In the genomic region with DNA sequence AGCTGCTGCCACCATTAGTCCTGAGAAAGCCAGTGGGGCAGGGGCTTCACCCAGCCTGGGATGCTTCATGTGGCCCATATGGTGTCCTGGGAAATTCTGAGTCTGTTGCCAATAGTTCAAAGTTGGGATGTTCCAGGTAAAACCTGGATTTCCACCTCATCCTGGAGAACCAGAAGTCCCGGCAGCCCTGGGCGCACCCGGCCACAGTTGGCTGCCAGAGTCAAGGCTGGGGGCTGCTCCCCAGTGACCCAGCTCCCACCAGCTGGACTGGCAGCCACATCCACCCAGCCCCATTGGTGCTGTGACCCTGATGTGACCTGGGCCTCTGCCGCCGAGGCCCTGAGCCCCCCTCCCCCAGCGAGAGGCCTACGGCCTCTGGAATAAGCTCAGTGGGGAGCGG, we compare ENCODE assay signal across 7 cellular contexts.
DNase-seq lines count a peak whose midpoint lies in the region; ATAC-seq, FAIRE-seq and TF ChIP-seq lines count a peak whose summit lies in the region.
"Not testable (repeated sequence)": the region's sequence is repeated elsewhere in the genome, so short reads cannot be mapped to it uniquely, and the experiment has no call there.

No MANE protein-coding gene starts in this region.

- H3K9me3 ChIP-seq in endodermal cell (ENCODE audit: control insufficient read depth, low read length); kidney (ENCODE audit: control insufficient read depth in 1 of 2, low read length in 2 of 2); upper lobe of left lung: not testable (repeated sequence)

- intact Hi-C loops in kidney (cut with DNase I); posterior vena cava (cut with DNase I): not testable (repeated sequence)

- H3K4me3 Mint-ChIP-seq in endodermal cell = not testable (repeated sequence)

- TF ChIP-seq POLR2A in upper lobe of left lung (IDR thresholded peaks at IDR 0.05) = not testable (repeated sequence)

- H3K4me3 ChIP-seq in endodermal cell (ENCODE audit: low read length); kidney (ENCODE audit: low read length in 2 of 2); upper lobe of left lung: not testable (repeated sequence)

- 90 to 95% methylated on average over 2 to 3 of the region's 8 CpGs for WGBS in endodermal cell (ENCODE audit: insufficient coverage in 1 of 2, insufficient read length in 1 of 2), 2 experiments
- WGBS in upper lobe of left lung, 2 donors = 100% methylated on average over 1 of the region's 8 CpGs; no CpG with 5 or more reads in 1 of the 2 donors

- H3K36me3 ChIP-seq in endodermal cell (ENCODE audit: control insufficient read depth, insufficient read depth, low read length); kidney (ENCODE audit: control insufficient read depth in 1 of 2, insufficient read depth in 2 of 2, low read length in 2 of 2); upper lobe of left lung: not testable (repeated sequence)

- not testable (repeated sequence) for H3K27me3 Mint-ChIP-seq in endodermal cell (ENCODE audit: insufficient read depth)

- H3K36me3 Mint-ChIP-seq in endodermal cell (ENCODE audit: low read depth) = not testable (repeated sequence)

- not testable (repeated sequence) for H3K4me1 Mint-ChIP-seq in endodermal cell

- TF ChIP-seq EP300 in upper lobe of left lung (IDR thresholded peaks at IDR 0.05) = not testable (repeated sequence)

- H3K9ac ChIP-seq in endodermal cell (ENCODE audit: extremely low read depth, low read length, poor library complexity, severe bottlenecking); kidney (ENCODE audit: low read length in 2 of 2): not testable (repeated sequence)

- not testable (repeated sequence) for ATAC-seq in upper lobe of left lung (ENCODE audit: low FRiP score in 2 of 2)

- H3K27me3 ChIP-seq in endodermal cell (ENCODE audit: control insufficient read depth, insufficient read depth, low read length, poor library complexity, severe bottlenecking); upper lobe of left lung: not testable (repeated sequence)

- TF ChIP-seq CTCF in endodermal cell (conservative IDR thresholded peaks at IDR 0.05); kidney (IDR thresholded peaks at IDR 0.05; ENCODE audit: borderline replicate concordance, extremely low read depth, insufficient read depth); upper lobe of left lung (IDR thresholded peaks at IDR 0.05): not testable (repeated sequence)

- H3K9me3 Mint-ChIP-seq in endodermal cell = not testable (repeated sequence)

- not testable (repeated sequence) for H3K27ac Mint-ChIP-seq in endodermal cell

- not testable (repeated sequence) for H3K27ac ChIP-seq in endodermal cell (ENCODE audit: low read depth, low read length); kidney (ENCODE audit: low read depth in 2 of 2, low read length in 2 of 2); upper lobe of left lung

- FAIRE-seq in kidney (lab: Jason Lieb, UNC) = not testable (repeated sequence)

- peak; percentile 12 for DNase-seq in activated CD8-positive, alpha-beta memory T cell treated with anti-CD3 and anti-CD28 coated beads, Interleukin-2, amount 50 U/mL, for 48 hours
- DNase-seq in endodermal cell = peak; percentile 24
- DNase-seq in kidney = peak; percentile 41
- DNase-seq in mesenteric fat pad (ENCODE audit: low spot score) = peak; percentile 43
- DNase-seq in posterior vena cava (ENCODE audit: low spot score) = peak; percentile 66
- peak; percentile 1 for DNase-seq in stimulated activated CD8-positive, alpha-beta memory T cell treated with anti-CD3 and anti-CD28 coated beads, Interleukin-4, amount 100 ng/mL, for 48 hours
- peak; percentile 10 to 61 for DNase-seq in upper lobe of left lung

- not testable (repeated sequence) for H3K4me1 ChIP-seq in endodermal cell (ENCODE audit: control insufficient read depth, insufficient read depth, low read length); kidney (ENCODE audit: control insufficient read depth in 1 of 2, insufficient read depth in 1 of 2, low read depth in 1 of 2, low read length in 2 of 2); upper lobe of left lung

Comparison
In these comparisons a context has a peak if more than half of its experiments do, and no peak if none do; other contexts are left out.
1. DNase-seq: peak in every context shown above with its lines; median percentile 66 in posterior vena cava; 43 in mesenteric fat pad; 41 in kidney; 36 in upper lobe of left lung; 24 in endodermal cell; 12 in activated CD8-positive, alpha-beta memory T cell treated with anti-CD3 and anti-CD28 coated beads, Interleukin-2, amount 50 U/mL, for 48 hours; 1 in stimulated activated CD8-positive, alpha-beta memory T cell treated with anti-CD3 and anti-CD28 coated beads, Interleukin-4, amount 100 ng/mL, for 48 hours.